ENCODE assay signal across 8 cellular contexts in genomic region chr13:28679628-28680027, GRCh38. TPM values are rescaled to one million over a fixed set of nuclear protein-coding genes. Genes with fewer than 3 reads are reported as not detected.
DNase-seq lines count a peak whose midpoint lies in the region; ATAC-seq and TF ChIP-seq lines count a peak whose summit lies in the region.

No MANE protein-coding gene starts in this region.

- H3K36me3 Mint-ChIP-seq in chondrocyte (ENCODE audit: low read depth) (peaks cover 14% of the 10 kb centered on the region), osteocyte (ENCODE audit: unreplicated experiment) (peaks cover 19% of the 10 kb centered on the region), T-cell (peaks cover 18% of the 10 kb centered on the region)
- H3K36me3 Mint-ChIP-seq in activated CD4-positive, alpha-beta T cell treated with anti-CD3 and anti-CD28 coated beads, Interleukin-2, amount 10 ng/mL, durations not matched to agents 7 days and 5 days (ENCODE audit: low read depth), result peaks cover 15% of the 10 kb centered on the region

- peak; percentile 79 for TF ChIP-seq CTCF in chondrocyte (IDR thresholded peaks at IDR 0.05)
- peak; percentile 55 for TF ChIP-seq CTCF in osteocyte (IDR thresholded peaks at IDR 0.05)

- no peaks in the 10 kb centered on the region for H3K9me3 Mint-ChIP-seq in chondrocyte (ENCODE audit: low read depth)
- H3K9me3 Mint-ChIP-seq in osteocyte (ENCODE audit: unreplicated experiment), result no peaks in the 10 kb centered on the region
- H3K9me3 Mint-ChIP-seq in T-cell, result no peaks in the 10 kb centered on the region
- no peaks in the 10 kb centered on the region for H3K9me3 Mint-ChIP-seq in activated CD4-positive, alpha-beta T cell treated with anti-CD3 and anti-CD28 coated beads, Interleukin-2, amount 10 ng/mL, durations not matched to agents 7 days and 5 days

- no peak overlapping the region for H3K27ac Mint-ChIP-seq in chondrocyte (ENCODE audit: unreplicated experiment)
- no peak overlapping the region for H3K27ac Mint-ChIP-seq in osteocyte (ENCODE audit: unreplicated experiment)
- H3K27ac Mint-ChIP-seq in T-cell, result no peak overlapping the region
- H3K27ac Mint-ChIP-seq in activated CD4-positive, alpha-beta T cell treated with anti-CD3 and anti-CD28 coated beads, Interleukin-2, amount 10 ng/mL, durations not matched to agents 7 days and 5 days, result no peak overlapping the region

- H3K4me1 Mint-ChIP-seq in chondrocyte (ENCODE audit: low read depth) (no peaks in the 10 kb centered on the region), osteocyte (ENCODE audit: unreplicated experiment) (peaks cover 8% of the 10 kb centered on the region), T-cell (no peaks in the 10 kb centered on the region)
- no peaks in the 10 kb centered on the region for H3K4me1 Mint-ChIP-seq in activated CD4-positive, alpha-beta T cell treated with anti-CD3 and anti-CD28 coated beads, Interleukin-2, amount 10 ng/mL, durations not matched to agents 7 days and 5 days

- ATAC-seq in T-cell (replicated peaks in 1 of 4), result no peak

- POLR2A ChIA-PET in T-cell (lab: Charles Lee), result interaction anchor here in 1 of 2 donors (0.6 kb wide), 1 partner anchor 43 kb away, joined by 8 read pairs; no protein-coding TSS in a partner anchor
- POLR2A ChIA-PET in activated CD4-positive, alpha-beta T cell treated with anti-CD3 and anti-CD28 coated beads, Interleukin-2, amount 10 ng/mL, durations not matched to agents 7 days and 5 days (lab: Charles Lee), result no interaction called here

- DNase-seq in DMS 273 (lab: John Stamatoyannopoulos, UW; ENCODE audit: unreplicated experiment) (peak; percentile 23), DMS 273 treated with DMSO at 0.1 percent for 48 hours (lab: John Stamatoyannopoulos, UW) (no peak), MV-4-11 (lab: John Stamatoyannopoulos, UW) (peak; percentile 25), chondrocyte (ENCODE audit: low spot score) (no peak), osteocyte (ENCODE audit: extremely low spot score, unreplicated experiment) (no peak), T-cell (no peak)
- no peak for DNase-seq in stimulated activated CD8-positive, alpha-beta memory T cell treated with anti-CD3 and anti-CD28 coated beads, Interleukin-4, amount 100 ng/mL, for 48 hours
- DNase-seq in activated CD4-positive, alpha-beta T cell treated with anti-CD3 and anti-CD28 coated beads, Interleukin-2, amount 10 ng/mL, durations not matched to agents 7 days and 5 days, result no peak

- H3K27me3 Mint-ChIP-seq in chondrocyte (ENCODE audit: low read depth), result no peaks in the 10 kb centered on the region
- no peaks in the 10 kb centered on the region for H3K27me3 Mint-ChIP-seq in osteocyte (ENCODE audit: unreplicated experiment)
- no peaks in the 10 kb centered on the region for H3K27me3 Mint-ChIP-seq in T-cell
- H3K27me3 Mint-ChIP-seq in activated CD4-positive, alpha-beta T cell treated with anti-CD3 and anti-CD28 coated beads, Interleukin-2, amount 10 ng/mL, durations not matched to agents 7 days and 5 days, result no peaks in the 10 kb centered on the region

- CTCF ChIA-PET in T-cell (lab: Charles Lee), result interaction anchor here (1.3 kb wide), 1 partner anchor 117 kb away, joined by 3 to 6 read pairs; no protein-coding TSS in a partner anchor
- CTCF ChIA-PET in activated CD4-positive, alpha-beta T cell treated with anti-CD3 and anti-CD28 coated beads, Interleukin-2, amount 10 ng/mL, durations not matched to agents 7 days and 5 days (lab: Charles Lee), result interaction anchor here (0.5 to 0.9 kb wide), 2 partner anchors 22 to 127 kb away, joined by 3 to 5 read pairs; no protein-coding TSS in a partner anchor

- H3K4me3 Mint-ChIP-seq in chondrocyte (ENCODE audit: unreplicated experiment), result no peak overlapping the region
- H3K4me3 Mint-ChIP-seq in osteocyte (ENCODE audit: unreplicated experiment), result no peak overlapping the region
- no peak overlapping the region for H3K4me3 Mint-ChIP-seq in T-cell
- no peak overlapping the region for H3K4me3 Mint-ChIP-seq in activated CD4-positive, alpha-beta T cell treated with anti-CD3 and anti-CD28 coated beads, Interleukin-2, amount 10 ng/mL, durations not matched to agents 7 days and 5 days

RNA-seq across cellular contexts. Expression of gene POMP, which starts 20.7 kb away (rescaled TPM):
- total RNA-seq in chondrocyte (82.6 to 93.7 TPM (median 85.5 TPM) in 3 replicates), osteocyte (74.9 and 75.9 TPM in 2 replicates), T-cell (10 to 100 TPM; 21.4 to 24.7 (median 23.3) TPM)
- 10 to 100 TPM; 66.7 to 67.8 TPM for total RNA-seq in activated CD4-positive, alpha-beta T cell treated with anti-CD3 and anti-CD28 coated beads, Interleukin-2, amount 10 ng/mL, durations not matched to agents 7 days and 5 days

RNA-seq across cellular contexts. Expression of gene SLC46A3, which starts 39.1 kb away (rescaled TPM):
- total RNA-seq in chondrocyte (14.0 to 32.5 TPM (median 14.7 TPM) in 3 replicates), osteocyte (13.1 and 13.2 TPM in 2 replicates), T-cell (10 to 100 TPM; 12.1 to 20.7 (median 18.2) TPM)
- 10 to 100 TPM; 15.2 to 17.6 TPM for total RNA-seq in activated CD4-positive, alpha-beta T cell treated with anti-CD3 and anti-CD28 coated beads, Interleukin-2, amount 10 ng/mL, durations not matched to agents 7 days and 5 days

Comparison
In these comparisons a context has a peak if more than half of its experiments do, and no peak if none do; other contexts are left out.
1. DNase-seq: peak in DMS 273 (single experiment) and MV-4-11 (single experiment); none in DMS 273 treated with DMSO at 0.1 percent for 48 hours (single experiment), chondrocyte (single experiment), osteocyte (single experiment), T-cell (0 of 34), stimulated activated CD8-positive, alpha-beta memory T cell treated with anti-CD3 and anti-CD28 coated beads, Interleukin-4, amount 100 ng/mL, for 48 hours (single experiment) and activated CD4-positive, alpha-beta T cell treated with anti-CD3 and anti-CD28 coated beads, Interleukin-2, amount 10 ng/mL, durations not matched to agents 7 days and 5 days (single experiment).